In genomic region chr6:129672345-129672691, GRCh38 we compare ENCODE assay signal across 8 cellular contexts. TPM values are rescaled to one million over a fixed set of nuclear protein-coding genes. Genes with fewer than 3 reads are reported as not detected.
DNase-seq lines count a peak whose midpoint lies in the region; ATAC-seq and TF ChIP-seq lines count a peak whose summit lies in the region.

No MANE protein-coding gene starts in this region.

- no peaks in the 10 kb centered on the region for H3K9me3 ChIP-seq in upper lobe of left lung

- TF ChIP-seq EP300 in upper lobe of left lung (IDR thresholded peaks at IDR 0.05): no peak

- TF ChIP-seq CTCF in RWPE1 (conservative IDR thresholded peaks at IDR 0.05; ENCODE audit: low read depth): no peak
- no peak for TF ChIP-seq CTCF in upper lobe of left lung (IDR thresholded peaks at IDR 0.05)
- TF ChIP-seq CTCF in GM20000 (IDR thresholded peaks at IDR 0.05; ENCODE audit: extremely low read depth, missing control alignments): no peak

- CTCF ChIA-PET in RWPE1 (lab: Yijun Ruan, JAX): interaction anchor here (1.0 kb wide), 1 partner anchor 12 kb away, joined by 6 read pairs; no protein-coding TSS in a partner anchor

- intact Hi-C loops in left ventricle myocardium superior (cut with micrococcal nuclease): no loop called here

- H3K4me1 ChIP-seq in upper lobe of left lung: peaks cover 35 to 44% (median 39%) of the 10 kb centered on the region in 4 donors

- H3K27me3 ChIP-seq in upper lobe of left lung: no peaks in the 10 kb centered on the region

- TF ChIP-seq POLR2A in upper lobe of left lung (IDR thresholded peaks at IDR 0.05): no peak

- ATAC-seq in GM21786 (IDR thresholded peaks at IDR 0.05; ENCODE audit: unreplicated experiment) (peak; percentile 17), left ventricle myocardium superior (peak; percentile 32), upper lobe of left lung (ENCODE audit: low FRiP score in 2 of 2) (peak; percentile 73 to 75)

- H3K4me3 ChIP-seq in upper lobe of left lung: no peak overlapping the region

- DNase-seq in CD1c-positive myeloid dendritic cell (ENCODE audit: extremely low spot score) (peak; percentile 87), RWPE1 (ENCODE audit: low spot score) (no peak), left ventricle myocardium superior (no peak), upper lobe of left lung (no peak), glomerular visceral epithelial cell (ENCODE audit: extremely low spot score) (no peak), nucleus accumbens (lab: John Stamatoyannopoulos, UW) (no peak), GM20000 (ENCODE audit: low spot score) (no peak)

- no peaks in the 10 kb centered on the region for H3K36me3 ChIP-seq in upper lobe of left lung

- POLR2A ChIA-PET in RWPE1 (lab: Yijun Ruan, JAX; ENCODE audit: low non-redundant PET): no interaction called here

- WGBS in upper lobe of left lung, 2 donors: 69 to 77% methylated on average over 2 of the region's 2 CpGs

- H3K27ac ChIP-seq in RWPE1 (peak overlapping the region; percentile 75), upper lobe of left lung (peak overlapping the region; percentile 55 to 81 (median 80))

RNA-seq across cellular contexts. Expression of gene ARHGAP18, which starts 37.7 kb away (rescaled TPM):
- total RNA-seq in left ventricle myocardium superior (5.7 TPM), upper lobe of left lung (10 to 100 TPM; 30.4 to 56.8 (median 48.9) TPM)

Comparison
In these comparisons a context has a peak if more than half of its experiments do, and no peak if none do; other contexts are left out.
1. ATAC-seq: peak in every context shown above with its lines; median percentile 74 in upper lobe of left lung; 32 in left ventricle myocardium superior; 17 in GM21786.